In the genomic region with DNA sequence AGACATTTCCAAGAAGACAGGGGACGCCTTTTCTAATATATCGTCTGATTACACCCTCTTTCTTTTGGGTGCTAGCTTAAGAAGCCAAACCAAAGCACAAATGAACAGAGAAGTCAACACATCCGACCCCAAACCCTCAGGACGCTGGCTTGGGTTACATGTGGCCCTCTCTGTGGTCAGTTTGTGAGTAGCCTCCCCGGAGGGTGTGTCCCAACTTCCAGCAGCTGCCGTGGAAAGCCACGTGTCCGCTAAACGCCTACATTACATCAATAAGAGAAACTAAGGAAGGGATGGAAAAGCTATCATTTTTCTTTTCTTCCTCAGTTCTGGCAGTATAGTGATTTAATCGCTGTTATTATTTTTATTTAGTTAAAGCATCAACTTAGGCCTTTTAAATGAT, we compare ENCODE assay signal across 2 cellular contexts.
TF ChIP-seq lines count a peak whose summit lies in the region.

No MANE protein-coding gene starts in this region.

TF ChIP-seq in SK-N-SH, 30 proteins besides CTCF, POLR2A, EP300 and RAD21 (continued from another document):
- TF ChIP-seq REST (IDR thresholded peaks at IDR 0.05; ENCODE audit: low read depth, low read length): no peak
- no peak for TF ChIP-seq ZBTB33 (IDR thresholded peaks at IDR 0.05; ENCODE audit: borderline replicate concordance, low read depth)
- no peak for TF ChIP-seq RCOR1 (IDR thresholded peaks at IDR 0.05; ENCODE audit: low read length)
- no peak for TF ChIP-seq GATA2 (CRISPR knock-in tag; IDR thresholded peaks at IDR 0.05)
- no peak for TF ChIP-seq ELF1 (IDR thresholded peaks at IDR 0.05)
- TF ChIP-seq SMC3 (IDR thresholded peaks at IDR 0.05; ENCODE audit: low read depth, low read length): no peak
- TF ChIP-seq, protein P1, sequence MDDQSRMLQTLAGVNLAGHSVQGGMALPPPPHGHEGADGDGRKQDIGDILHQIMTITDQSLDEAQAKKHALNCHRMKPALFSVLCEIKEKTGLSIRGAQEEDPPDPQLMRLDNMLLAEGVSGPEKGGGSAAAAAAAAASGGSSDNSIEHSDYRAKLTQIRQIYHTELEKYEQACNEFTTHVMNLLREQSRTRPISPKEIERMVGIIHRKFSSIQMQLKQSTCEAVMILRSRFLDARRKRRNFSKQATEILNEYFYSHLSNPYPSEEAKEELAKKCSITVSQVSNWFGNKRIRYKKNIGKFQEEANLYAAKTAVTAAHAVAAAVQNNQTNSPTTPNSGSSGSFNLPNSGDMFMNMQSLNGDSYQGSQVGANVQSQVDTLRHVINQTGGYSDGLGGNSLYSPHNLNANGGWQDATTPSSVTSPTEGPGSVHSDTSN (IDR thresholded peaks at IDR 0.05): no peak

TF ChIP-seq in SK-N-SH treated with all-trans-retinoic acid at 6 μM for 48 hours, 23 proteins besides CTCF, POLR2A, EP300 and RAD21 (continued from another document):
- TF ChIP-seq TSHZ2 (CRISPR knock-in tag; IDR thresholded peaks at IDR 0.05) (no peak), ZFP3 (CRISPR knock-in tag; IDR thresholded peaks at IDR 0.05) (no peak), ZNF70 (CRISPR knock-in tag; IDR thresholded peaks at IDR 0.05) (no peak), BACH2 (CRISPR knock-in tag; IDR thresholded peaks at IDR 0.05; ENCODE audit: borderline replicate concordance) (no peak), GLIS3 (CRISPR knock-in tag; IDR thresholded peaks at IDR 0.05) (no peak), ISL1 (CRISPR knock-in tag; IDR thresholded peaks at IDR 0.05) (no peak), CREB5 (CRISPR knock-in tag; IDR thresholded peaks at IDR 0.05; ENCODE audit: low read depth) (no peak), PPARA (CRISPR knock-in tag; IDR thresholded peaks at IDR 0.05; ENCODE audit: borderline replicate concordance) (no peak)
